19 cellular contexts compared by ENCODE assay signal in genomic region chr6:53568776-53569616, GRCh38.
"Had no signal": no experiment of that assay in that cellular context is flagged by ENCODE, and none has a peak within 500 bp of the region (broad histone marks: within the 10 kb centered on the region; RNA-seq: fewer than 3 reads in every experiment).

No MANE protein-coding gene starts in this region.

- ATAC-seq: activated naive CD4-positive, alpha-beta T cell treated with anti-CD3 and anti-CD28 coated beads, Interleukin-2, amount 50 U/mL, for 72 hours; activated T-helper 17 cell treated with anti-CD3 and anti-CD28 coated beads, Interleukin-2, amount 50 U/mL, for 72 hours; natural killer cell had no signal

- H3K4me3 ChIP-seq: adrenal gland, colonic mucosa, left ventricle myocardium inferior, ovary, prostate gland, spleen, thoracic aorta had no signal

- H3K36me3 ChIP-seq: adrenal gland, colonic mucosa, left ventricle myocardium inferior, ovary, prostate gland, spleen, thoracic aorta, WERI-Rb-1 had no signal

- H3K4me1 ChIP-seq: colonic mucosa, left ventricle myocardium inferior, prostate gland, spleen had no signal

- H3K27ac ChIP-seq: adrenal gland, colonic mucosa, left ventricle myocardium inferior, ovary, spleen, thoracic aorta, WERI-Rb-1 had no signal

- H3K9me3 ChIP-seq: adrenal gland, colonic mucosa, left ventricle myocardium inferior, ovary, prostate gland, spleen, thoracic aorta had no signal

- H3K27me3 ChIP-seq: adrenal gland, colonic mucosa, ovary, spleen had no signal

- DNase-seq: activated CD4-positive, alpha-beta T cell treated with anti-CD3 and anti-CD28 coated beads, Interleukin-2, amount 50 U/mL, for 1 hour; activated CD4-positive, CD25-positive, alpha-beta regulatory T cell treated with anti-CD3 and anti-CD28 coated beads, Interleukin-2, amount 50 U/mL, for 72 hours; activated T-cell treated with anti-CD3 and anti-CD28 coated beads, Interleukin-2, amount 50 U/mL, for 24 hours; adrenal gland; colonic mucosa; foreskin melanocyte; kidney glomerular epithelial cell; left ventricle myocardium inferior; midbrain; natural killer cell; ovary; spleen; stimulated activated CD4-positive, alpha-beta T cell treated with anti-CD3 and anti-CD28 coated beads, Interleukin-4, amount 100 ng/mL, for 1 hour; stimulated activated naive CD4-positive, alpha-beta T cell treated with Interleukin-2 at 50 U/mL for 16 hours; WERI-Rb-1 had no signal
